27 cellular contexts compared by ENCODE assay signal in the genomic region with DNA sequence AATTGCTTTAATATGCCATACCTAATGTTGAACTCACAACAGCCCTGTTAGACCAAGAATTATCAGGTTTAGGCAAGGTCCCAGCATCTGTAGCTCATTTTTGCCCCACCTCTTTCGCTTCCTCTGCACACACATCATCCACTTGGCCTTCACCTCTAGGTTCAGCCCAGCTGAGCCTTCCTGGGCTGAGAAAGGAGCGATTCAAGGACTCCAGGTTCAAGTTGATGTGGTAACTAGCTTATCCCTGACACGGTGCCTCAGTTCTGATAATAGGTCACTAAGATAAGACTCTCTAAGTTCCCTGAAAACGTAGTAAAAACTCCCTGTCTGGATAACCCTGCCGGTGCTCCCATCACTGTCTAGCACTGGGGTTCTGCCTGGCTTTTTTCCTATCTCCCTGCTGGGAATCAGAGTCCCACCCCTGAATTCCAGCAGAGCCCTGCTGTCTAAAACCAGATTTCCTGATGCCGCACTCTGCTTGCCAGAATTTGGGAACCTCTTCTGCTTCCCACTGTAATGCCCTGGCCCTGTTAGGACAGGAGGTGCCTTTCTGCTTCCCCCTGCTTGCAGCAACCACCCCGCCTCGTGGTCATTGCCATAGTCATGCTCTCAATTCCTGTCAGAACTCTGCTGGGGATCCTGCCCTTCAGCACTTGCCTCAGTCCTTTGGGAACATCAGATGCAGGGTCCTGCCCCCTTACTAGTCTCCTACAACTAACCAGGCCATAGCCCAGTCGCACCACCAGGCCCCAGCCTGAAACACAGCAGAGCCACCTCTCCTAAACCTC. TPM values are rescaled to one million over a fixed set of nuclear protein-coding genes. Genes with fewer than 3 reads are reported as not detected.
DNase-seq lines count a peak whose midpoint lies in the region; ATAC-seq and TF ChIP-seq lines count a peak whose summit lies in the region.
"Had no signal": no experiment of that assay in that cellular context is flagged by ENCODE, and none has a peak within 500 bp of the region (broad histone marks: within the 10 kb centered on the region; RNA-seq: fewer than 3 reads in every experiment).

No MANE protein-coding gene starts in this region.

- no peaks in the 10 kb centered on the region for H3K4me1 ChIP-seq in SK-N-SH (ENCODE audit: control insufficient read depth in 1 of 2, insufficient read depth in 2 of 2, low read depth in 1 of 2, low read length in 1 of 2)
- H3K4me1 ChIP-seq in endodermal cell (ENCODE audit: control insufficient read depth, insufficient read depth, low read length), result no peaks in the 10 kb centered on the region
- no peaks in the 10 kb centered on the region for H3K4me1 ChIP-seq in mesendoderm (ENCODE audit: control insufficient read depth, low read depth, low read length)

- no peaks in the 10 kb centered on the region for H4K20me1 ChIP-seq in SK-N-SH (ENCODE audit: insufficient read depth)

- CTCF ChIA-PET in SK-N-SH (lab: Yijun Ruan, JAX), result interaction anchor here (2.0 kb wide), 1 partner anchor 38 kb away, joined by 4 read pairs; no protein-coding TSS in a partner anchor

- no peaks in the 10 kb centered on the region for H3K9me3 ChIP-seq in SK-N-SH
- H3K9me3 ChIP-seq in endodermal cell (ENCODE audit: control insufficient read depth, low read length), result no peaks in the 10 kb centered on the region
- H3K9me3 ChIP-seq: right lobe of liver had no signal

- H3K27me3 ChIP-seq in SK-N-SH (ENCODE audit: insufficient read depth) (no peaks in the 10 kb centered on the region), endodermal cell (ENCODE audit: control insufficient read depth, insufficient read depth, low read length, poor library complexity, severe bottlenecking) (no peaks in the 10 kb centered on the region), mesendoderm (ENCODE audit: insufficient read depth, low read length, poor library complexity) (no peaks in the 10 kb centered on the region)
- H3K27me3 ChIP-seq: right lobe of liver had no signal

- no peak overlapping the region for H2BK5ac ChIP-seq in mesendoderm (ENCODE audit: low read length)

- no peaks in the 10 kb centered on the region for H3K36me3 Mint-ChIP-seq in endodermal cell (ENCODE audit: low read depth)

- no peaks in the 10 kb centered on the region for H3K27me3 Mint-ChIP-seq in endodermal cell (ENCODE audit: insufficient read depth)
- H3K27me3 Mint-ChIP-seq: activated T-cell treated with anti-CD3 and anti-CD28 coated beads, Interleukin-2, amount 50 U/mL, for 24 hours; CD4-positive, alpha-beta T cell; stimulated activated naive CD8-positive, alpha-beta T cell treated with anti-CD3 and anti-CD28 coated beads, Interleukin-15, Interleukin-2, amounts not matched to agents 100 ng/mL and 50 ng/mL, for 24 hours had no signal

- H2AFZ ChIP-seq in SK-N-SH (ENCODE audit: low read depth), result no peak overlapping the region

- no peaks in the 10 kb centered on the region for H3K9me3 Mint-ChIP-seq in endodermal cell
- H3K9me3 Mint-ChIP-seq: activated T-cell treated with anti-CD3 and anti-CD28 coated beads, Interleukin-2, amount 50 U/mL, for 24 hours; CD4-positive, alpha-beta T cell; HFFc6; stimulated activated naive CD8-positive, alpha-beta T cell treated with anti-CD3 and anti-CD28 coated beads, Interleukin-15, Interleukin-2, amounts not matched to agents 100 ng/mL and 50 ng/mL, for 24 hours had no signal

- H3K4me2 ChIP-seq in SK-N-SH, result no peak overlapping the region
- H3K4me2 ChIP-seq in mesendoderm (ENCODE audit: low read length), result no peak overlapping the region

- H3K79me2 ChIP-seq in SK-N-SH (ENCODE audit: insufficient read depth), result no peaks in the 10 kb centered on the region
- no peaks in the 10 kb centered on the region for H3K79me2 ChIP-seq in mesendoderm (ENCODE audit: control insufficient read depth, insufficient read depth, low read length)

- no peak overlapping the region for H4K5ac ChIP-seq in mesendoderm (ENCODE audit: low read length)

- no peak for TF ChIP-seq RAD21 in SK-N-SH (IDR thresholded peaks at IDR 0.05; ENCODE audit: low read length)

- no peak overlapping the region for H3K4me3 Mint-ChIP-seq in endodermal cell
- H3K4me3 Mint-ChIP-seq: activated T-cell treated with anti-CD3 and anti-CD28 coated beads, Interleukin-2, amount 50 U/mL, for 24 hours; CD4-positive, alpha-beta T cell; HFFc6; stimulated activated naive CD8-positive, alpha-beta T cell treated with anti-CD3 and anti-CD28 coated beads, Interleukin-15, Interleukin-2, amounts not matched to agents 100 ng/mL and 50 ng/mL, for 24 hours had no signal

- H3K18ac ChIP-seq in mesendoderm (ENCODE audit: low read length), result no peak overlapping the region

- H3K23ac ChIP-seq in mesendoderm (ENCODE audit: low read length), result no peak overlapping the region

- no peaks in the 10 kb centered on the region for H3F3A ChIP-seq in SK-N-SH (replicated peaks; ENCODE audit: insufficient read depth)

- H3K36me3 ChIP-seq in SK-N-SH (replicated peaks in 1 of 2; ENCODE audit: control insufficient read depth in 1 of 2, insufficient read depth in 2 of 2, low read length in 1 of 2) (no peaks in the 10 kb centered on the region), endodermal cell (ENCODE audit: control insufficient read depth, insufficient read depth, low read length) (no peaks in the 10 kb centered on the region), mesendoderm (ENCODE audit: control insufficient read depth, insufficient read depth, low read length) (no peaks in the 10 kb centered on the region)
- H3K36me3 ChIP-seq: right lobe of liver had no signal

- no peak overlapping the region for H3K27ac ChIP-seq in SK-N-SH (ENCODE audit: low read depth in 2 of 2, low read length in 1 of 2)
- no peak overlapping the region for H3K27ac ChIP-seq in endodermal cell (ENCODE audit: low read depth, low read length)
- H3K27ac ChIP-seq in mesendoderm (ENCODE audit: low read depth, low read length), result no peak overlapping the region
- peak overlapping the region; percentile 45 for H3K27ac ChIP-seq in substantia nigra (ENCODE audit: low read depth, low read length, poor library complexity, severe bottlenecking)
- H3K27ac ChIP-seq: 22Rv1, right lobe of liver had no signal

- H3K9me2 ChIP-seq in SK-N-SH, result no peaks in the 10 kb centered on the region

- DNase-seq in SK-N-SH (no peak), endodermal cell (no peak), mesendoderm (peak; percentile 80), substantia nigra (lab: John Stamatoyannopoulos, UW) (peak in 1 of 49 donors; percentile 6), SHP77 treated with DMSO at 0.1 percent for 48 hours (lab: John Stamatoyannopoulos, UW) (no peak)
- DNase-seq: activated CD8-positive, alpha-beta memory T cell treated with anti-CD3 and anti-CD28 coated beads for 24 hours; activated gamma-delta T cell treated with Interleukin-2 at 50 U/mL for 16 hours; activated T-cell treated with anti-CD3 and anti-CD28 coated beads, Interleukin-2, amount 50 U/mL, for 24 hours; amniotic stem cell; CD4-positive, alpha-beta T cell; glutamatergic neuron; HFFc6; NCI-H1105 treated with DMSO at 0.1 percent for 48 hours; NCI-H2029; NCI-H2227 treated with DMSO at 0.1 percent for 48 hours; right lobe of liver; SIG-M5; T-helper 1 cell; trophoblast cell had no signal

- H3K56ac ChIP-seq in mesendoderm (ENCODE audit: low read length), result no peak overlapping the region

- WGBS in SK-N-SH (ENCODE audit: low lambda C conversion rate), result 93% methylated on average over 9 of the region's 9 CpGs
- WGBS in endodermal cell (ENCODE audit: insufficient coverage in 1 of 2, insufficient read length in 1 of 2), 2 experiments, result 82 to 83% methylated on average over 8 to 9 of the region's 9 CpGs
- WGBS in mesendoderm (ENCODE audit: extremely low coverage, insufficient coverage, low lambda C conversion rate), result no CpG with 5 or more reads among the region's 9 CpGs

- H3K4me1 Mint-ChIP-seq in endodermal cell, result peaks cover 9% of the 10 kb centered on the region

- POLR2A ChIA-PET in SK-N-SH (lab: Yijun Ruan, JAX), result no interaction called here

- H3K27ac Mint-ChIP-seq in endodermal cell, result peak overlapping the region; percentile 16
- H3K27ac Mint-ChIP-seq: activated T-cell treated with anti-CD3 and anti-CD28 coated beads, Interleukin-2, amount 50 U/mL, for 24 hours; CD4-positive, alpha-beta T cell; HFFc6; stimulated activated naive CD8-positive, alpha-beta T cell treated with anti-CD3 and anti-CD28 coated beads, Interleukin-15, Interleukin-2, amounts not matched to agents 100 ng/mL and 50 ng/mL, for 24 hours had no signal

- H2BK15ac ChIP-seq in mesendoderm (replicated peaks; ENCODE audit: low read depth), result no peak overlapping the region

- no peak overlapping the region for H4K8ac ChIP-seq in mesendoderm (ENCODE audit: low read depth, low read length)

- no peak for TF ChIP-seq CTCF in SK-N-SH (IDR thresholded peaks at IDR 0.05)
- no peak for TF ChIP-seq CTCF in endodermal cell (conservative IDR thresholded peaks at IDR 0.05)

- no peak overlapping the region for H2AK5ac ChIP-seq in mesendoderm (ENCODE audit: low read length)

- H3K4me3 ChIP-seq in SK-N-SH (ENCODE audit: low read depth in 2 of 2, low read length in 1 of 2), result no peak overlapping the region
- H3K4me3 ChIP-seq in endodermal cell (ENCODE audit: low read length), result no peak overlapping the region
- H3K4me3 ChIP-seq in mesendoderm (ENCODE audit: low read length), result no peak overlapping the region
- H3K4me3 ChIP-seq: coronary artery, right lobe of liver had no signal

- no peak overlapping the region for H3K4ac ChIP-seq in mesendoderm (ENCODE audit: low read depth, low read length)

- TF ChIP-seq EP300 in SK-N-SH (IDR thresholded peaks at IDR 0.05; ENCODE audit: borderline replicate concordance in 1 of 2, low read depth in 1 of 2, low read length in 1 of 2), result no peak

- H3K79me1 ChIP-seq in mesendoderm (ENCODE audit: low read length), result no peaks in the 10 kb centered on the region

- no peak overlapping the region for H3K9ac ChIP-seq in SK-N-SH
- no peak overlapping the region for H3K9ac ChIP-seq in endodermal cell (ENCODE audit: extremely low read depth, low read length, poor library complexity, severe bottlenecking)
- no peak overlapping the region for H3K9ac ChIP-seq in mesendoderm (ENCODE audit: low read length)

- H2BK120ac ChIP-seq in mesendoderm (ENCODE audit: low read depth, low read length), result no peak overlapping the region

- ATAC-seq in SK-N-SH treated with all-trans-retinoic acid at 6 μM for 48 hours (peak; percentile 36; the same call in 2 of the 3 replicates), GM18870 (IDR thresholded peaks at IDR 0.05; ENCODE audit: unreplicated experiment) (no peak), HG02642 (IDR thresholded peaks at IDR 0.05; ENCODE audit: poor library complexity, unreplicated experiment) (no peak)

TF ChIP-seq in SK-N-SH, 30 proteins besides CTCF, POLR2A, EP300 and RAD21 (continues in another document):
- no peak for TF ChIP-seq MEF2A (IDR thresholded peaks at IDR 0.05; ENCODE audit: borderline replicate concordance, low read depth)

RNA-seq across cellular contexts. Expression of a gene that starts 47.6 kb away (rescaled TPM):
- 0.25 and 0.26 TPM in 2 replicates for polyA plus RNA-seq in SK-N-SH (2012; rRNA removed)
- 0.04 and 0.13 TPM in 2 replicates for polyA plus RNA-seq in SK-N-SH (2012; cell fraction: cytosol; rRNA removed)
- polyA plus RNA-seq in SK-N-SH (2012; cell fraction: nucleus; rRNA removed), result 1.4 and 3.1 TPM in 2 replicates
- total RNA-seq in endodermal cell, result not detected
- polyA plus RNA-seq in endodermal cell (2013, experiment 1 of 2), result 0.68 TPM
- polyA plus RNA-seq in endodermal cell (2013, experiment 2 of 2), result 1.6 TPM
- 0.04 TPM for polyA plus RNA-seq in mesendoderm (2013, experiment 1 of 2)
- 0.11 TPM for polyA plus RNA-seq in mesendoderm (2013, experiment 2 of 2)
- total RNA-seq: HFFc6, M059J, myocyte had no signal
